In genomic region chr22:37976022-37976421, GRCh38 we compare ENCODE assay signal across 3 cellular contexts. TPM values are rescaled to one million over a fixed set of nuclear protein-coding genes. Genes with fewer than 3 reads are reported as not detected.
"Had no signal": no experiment of that assay in that cellular context is flagged by ENCODE, and none has a peak within 500 bp of the region (broad histone marks: within the 10 kb centered on the region; RNA-seq: fewer than 3 reads in every experiment).

No MANE protein-coding gene starts in this region.

RNA-seq across cellular contexts. Expression of gene SOX10, which starts 8.3 kb away (rescaled TPM):
- total RNA-seq: LHCN-M2, SJSA1 had no signal
- polyA plus RNA-seq: SK-N-SH had no signal

RNA-seq across cellular contexts. Expression of gene C22orf23, which starts 22.6 kb away (rescaled TPM):
- total RNA-seq: SJSA1 had no signal
